In genomic region chr12:57340104-57340503, GRCh38 we compare ENCODE assay signal across 10 cellular contexts.
DNase-seq lines count a peak whose midpoint lies in the region; ATAC-seq, FAIRE-seq and TF ChIP-seq lines count a peak whose summit lies in the region.
"Had no signal": no experiment of that assay in that cellular context is flagged by ENCODE, and none has a peak within 500 bp of the region (broad histone marks: within the 10 kb centered on the region; RNA-seq: fewer than 3 reads in every experiment).

No MANE protein-coding gene starts in this region.

- peak overlapping the region; percentile 24 for H2AFZ ChIP-seq in ACC112 (ENCODE audit: low read length, unreplicated experiment)

- no peak overlapping the region for H3K4me3 ChIP-seq in ACC112 (ENCODE audit: low read depth, low read length)
- no peak overlapping the region for H3K4me3 ChIP-seq in mucosa of descending colon

- H3K4me1 ChIP-seq in ACC112 (ENCODE audit: control insufficient read depth, insufficient read depth, low read length, unreplicated experiment) (no peaks in the 10 kb centered on the region), mucosa of descending colon (ENCODE audit: low read depth) (no peaks in the 10 kb centered on the region)

- peak; percentile 46 for FAIRE-seq in endometrium (lab: Jason Lieb, UNC)

- H3K27me3 ChIP-seq in ACC112 (ENCODE audit: insufficient read depth, low read length): no peaks in the 10 kb centered on the region

- TF ChIP-seq CTCF in mucosa of descending colon (IDR thresholded peaks at IDR 0.05): no peak

- H3K79me2 ChIP-seq in ACC112 (ENCODE audit: control insufficient read depth, insufficient read depth, low read length, unreplicated experiment): no peaks in the 10 kb centered on the region

- intact Hi-C loops in mucosa of descending colon (cut with DNase I, micrococcal nuclease): no loop called here

- ATAC-seq in mucosa of descending colon: peak; percentile 43
- no peak for ATAC-seq in GM19324 (IDR thresholded peaks at IDR 0.05; ENCODE audit: low FRiP score, unreplicated experiment)
- ATAC-seq in esophagus mucosa: no peak
- ATAC-seq in HG03439 (IDR thresholded peaks at IDR 0.05; ENCODE audit: unreplicated experiment): no peak
- ATAC-seq: stimulated activated effector memory CD8-positive, alpha-beta T cell treated with anti-CD3 and anti-CD28 coated beads, Interleukin-12 subunit alpha, Interleukin-12 subunit beta, amount 100 ng/mL, for 72 hours had no signal

- no peak overlapping the region for H3K27ac ChIP-seq in ACC112 (ENCODE audit: low read depth, low read length)

- DNase-seq in M059J (ENCODE audit: low read depth): peak; percentile 14
- DNase-seq in mucosa of descending colon: peak in 1 of 3 donors; percentile 34
- no peak for DNase-seq in stimulated activated naive CD4-positive, alpha-beta T cell treated with Interleukin-2 at 50 U/mL for 16 hours (lab: John Stamatoyannopoulos, UW)
- DNase-seq: activated B cell treated with CpG ODN at 0.5 μM for 24 hours had no signal

- no peaks in the 10 kb centered on the region for H3K9me3 ChIP-seq in mucosa of descending colon

- no peaks in the 10 kb centered on the region for H3K36me3 ChIP-seq in ACC112 (ENCODE audit: insufficient read depth, low read length)
- no peaks in the 10 kb centered on the region for H3K36me3 ChIP-seq in mucosa of descending colon (ENCODE audit: low read depth)
